Comparison of ENCODE assay signal across 28 cellular contexts in the genomic region with DNA sequence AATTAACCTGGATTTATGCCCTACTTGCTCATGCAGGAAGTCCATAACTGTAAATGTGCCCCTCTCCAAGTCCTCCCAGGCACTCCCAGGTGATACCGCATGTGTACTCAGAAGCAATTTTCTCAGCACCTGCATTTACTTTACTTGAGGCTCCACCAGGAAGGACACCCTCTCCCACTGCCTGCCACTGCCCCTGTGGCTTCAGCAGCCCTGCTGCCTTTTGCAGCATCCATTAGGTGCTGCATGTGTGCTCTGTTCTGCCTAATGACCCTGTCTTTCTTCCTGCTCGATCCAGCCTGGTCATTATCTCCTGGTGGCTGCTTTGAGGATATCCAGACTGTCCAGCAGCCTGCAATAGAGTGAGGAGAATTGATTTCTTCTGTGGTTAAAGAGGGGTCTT.
DNase-seq lines count a peak whose midpoint lies in the region; ATAC-seq and TF ChIP-seq lines count a peak whose summit lies in the region.
"Had no signal": no experiment of that assay in that cellular context is flagged by ENCODE, and none has a peak within 500 bp of the region (broad histone marks: within the 10 kb centered on the region; RNA-seq: fewer than 3 reads in every experiment).

No MANE protein-coding gene starts in this region.

- TF ChIP-seq CTCF in BE2C (IDR thresholded peaks at IDR 0.05; ENCODE audit: low read depth, low read length) (no peak), IMR-90 (conservative IDR thresholded peaks at IDR 0.05; ENCODE audit: low read depth, low read length) (no peak), osteoblast (IDR thresholded peaks at IDR 0.05; ENCODE audit: extremely low read depth, low read depth, low read length) (no peak)

- H4K91ac ChIP-seq in IMR-90 (ENCODE audit: insufficient read depth, low read depth, low read length) (no peak overlapping the region), mesenchymal stem cell (ENCODE audit: low read length) (no peak overlapping the region)

- H3K9me3 ChIP-seq in BE2C (no peaks in the 10 kb centered on the region), IMR-90 (ENCODE audit: control insufficient read depth, insufficient read depth, low read length) (no peaks in the 10 kb centered on the region), mesenchymal stem cell (ENCODE audit: control insufficient read depth, low read length) (no peaks in the 10 kb centered on the region), osteoblast (ENCODE audit: low read depth, low read length) (no peaks in the 10 kb centered on the region)
- H3K9me3 ChIP-seq: BLaER1, body of pancreas, Caco-2, pancreas, right atrium auricular region, SJSA1, spleen had no signal

- no peak overlapping the region for H2AK5ac ChIP-seq in IMR-90 (ENCODE audit: low read depth, low read length)
- no peak overlapping the region for H2AK5ac ChIP-seq in mesenchymal stem cell (ENCODE audit: low read length, severe bottlenecking)

- no peak overlapping the region for H4K8ac ChIP-seq in IMR-90 (ENCODE audit: low read depth in 2 of 2, low read length in 2 of 2)
- H4K8ac ChIP-seq in mesenchymal stem cell (ENCODE audit: low read length) = peak overlapping the region; percentile 66

- H4K20me1 ChIP-seq in IMR-90 (ENCODE audit: insufficient read depth, low read length) = no peaks in the 10 kb centered on the region
- no peaks in the 10 kb centered on the region for H4K20me1 ChIP-seq in osteoblast (ENCODE audit: insufficient read depth, low read length)
- H4K20me1 ChIP-seq: BLaER1 had no signal

- H3K56ac ChIP-seq in IMR-90 (ENCODE audit: extremely low read depth, insufficient read depth, low read length) = no peak overlapping the region

- no peaks in the 10 kb centered on the region for H3K79me2 ChIP-seq in osteoblast (ENCODE audit: insufficient read depth, low read length)

- ATAC-seq in IMR-90 (ENCODE audit: low read depth) (no peak), GM21786 (IDR thresholded peaks at IDR 0.05; ENCODE audit: unreplicated experiment) (no peak)
- ATAC-seq: activated CD8-positive, alpha-beta T cell treated with anti-CD3 and anti-CD28 coated beads, Interleukin-2, amount 10 ng/mL, durations not matched to agents 7 days and 5 days; body of pancreas; heart left ventricle; left lobe of liver; naive thymus-derived CD4-positive, alpha-beta T cell; pancreas; stimulated activated memory B cell treated with anti-CD40 and anti-IgM and Interleukin-4, amounts not matched to agents 10 μg/mL and 1 μg/mL and 100 μg/mL, for 72 hours had no signal

- H3K9ac ChIP-seq in IMR-90 (ENCODE audit: low read depth, low read length) = no peak overlapping the region
- no peak overlapping the region for H3K9ac ChIP-seq in mesenchymal stem cell (ENCODE audit: low read length)
- H3K9ac ChIP-seq: BLaER1, KMS-11 had no signal

- no CpG with 5 or more reads among the region's 2 CpGs for WGBS in IMR-90 (ENCODE audit: extremely low coverage in 2 of 2, insufficient read length in 1 of 2), 2 experiments
- WGBS in mesenchymal stem cell = 52% methylated on average over 2 of the region's 2 CpGs

- peak; percentile 51 for DNase-seq in BE2C
- DNase-seq in IMR-90 = no peak
- DNase-seq in NCI-H774 (lab: John Stamatoyannopoulos, UW) = peak; percentile 49
- DNase-seq in mesenchymal stem cell = no peak
- no peak for DNase-seq in osteoblast (ENCODE audit: insufficient read length, low spot score, missing footprints)
- no peak for DNase-seq in NCI-H2196 treated with DMSO at 0.1 percent for 48 hours (lab: John Stamatoyannopoulos, UW; ENCODE audit: unreplicated experiment)
- DNase-seq: ACHN; activated CD4-positive, alpha-beta T cell treated with anti-CD3 and anti-CD28 coated beads for 1 hour; activated CD8-positive, alpha-beta T cell treated with anti-CD3 and anti-CD28 coated beads, Interleukin-2, amount 10 ng/mL, durations not matched to agents 7 days and 5 days; activated gamma-delta T cell; body of pancreas; Caco-2; H7; heart left ventricle; mesendoderm; naive thymus-derived CD4-positive, alpha-beta T cell; NCI-H226; pancreas; spleen; stimulated activated CD4-positive, alpha-beta T cell treated with anti-CD3 and anti-CD28 coated beads, Interleukin-4, amount 100 ng/mL, for 1 hour had no signal

- no peak overlapping the region for H3K4me3 ChIP-seq in BE2C (ENCODE audit: low read depth, low read length)
- H3K4me3 ChIP-seq in IMR-90 (ENCODE audit: insufficient read depth, low read depth, low read length) = no peak overlapping the region
- no peak overlapping the region for H3K4me3 ChIP-seq in mesenchymal stem cell (ENCODE audit: insufficient read depth in 1 of 2, low read depth in 1 of 2, low read length in 2 of 2)
- H3K4me3 ChIP-seq in osteoblast (ENCODE audit: insufficient read depth, low read length) = no peak overlapping the region
- H3K4me3 ChIP-seq: BLaER1, body of pancreas, heart left ventricle, pancreas, right atrium auricular region, SJSA1, spleen had no signal

- H3K14ac ChIP-seq in IMR-90 (replicated peaks; ENCODE audit: low read depth, low read length) (no peak overlapping the region), mesenchymal stem cell (ENCODE audit: low read length in 2 of 2) (no peak overlapping the region)

- no peaks in the 10 kb centered on the region for H3K9me1 ChIP-seq in IMR-90 (ENCODE audit: insufficient read depth, low read length)

- H3K79me1 ChIP-seq in IMR-90 (ENCODE audit: low read depth in 1 of 2, low read length in 2 of 2) (no peaks in the 10 kb centered on the region), mesenchymal stem cell (replicated peaks; ENCODE audit: low read length, poor library complexity, severe bottlenecking) (no peaks in the 10 kb centered on the region)

- POLR2A ChIA-PET in IMR-90 (lab: Charles Lee; ENCODE audit: unreplicated experiment) = no interaction called here

- intact Hi-C loops in IMR-90 (cut with micrococcal nuclease) = loop anchor here (5.0 kb wide), 1 partner anchor 412 kb away; no protein-coding TSS in a partner anchor

- TF ChIP-seq RAD21 in IMR-90 (IDR thresholded peaks at IDR 0.05; ENCODE audit: low read length) = no peak

- no peak overlapping the region for H3K4ac ChIP-seq in IMR-90 (ENCODE audit: low read depth, low read length)
- H3K4ac ChIP-seq in mesenchymal stem cell (ENCODE audit: low read depth in 1 of 2, low read length in 2 of 2) = no peak overlapping the region

- dilution Hi-C loops in IMR-90 (cut with HindIII; ENCODE audit: low sequenced_read_pairs, unreplicated experiment) = no loop called here

- H3K27ac ChIP-seq in IMR-90 (ENCODE audit: insufficient read depth, low read length) (no peak overlapping the region), mesenchymal stem cell (ENCODE audit: low read length, poor library complexity, severe bottlenecking) (no peak overlapping the region), osteoblast (ENCODE audit: low read depth, low read length) (no peak overlapping the region)
- H3K27ac ChIP-seq: BLaER1, body of pancreas, epithelial cell of prostate, heart left ventricle, KMS-11, pancreas, right atrium auricular region, SJSA1, spleen had no signal

- BruUV-seq in IMR-90 (replicated peaks; lab: Mats Ljungman, UMichigan) = no TSS peak

- H3K18ac ChIP-seq in IMR-90 (ENCODE audit: low read depth, low read length) (no peak overlapping the region), mesenchymal stem cell (ENCODE audit: low read depth in 1 of 2, low read length in 2 of 2) (peak overlapping the region; percentile 30 to 38)

- no peak for TF ChIP-seq POLR2A in IMR-90 (IDR thresholded peaks at IDR 0.05; ENCODE audit: low read depth, low read length)

- in situ Hi-C loops in IMR-90 (cut with MboI; ENCODE audit: low sequenced_read_pairs) = no loop called here

- H2AK9ac ChIP-seq in IMR-90 (replicated peaks; ENCODE audit: low read depth, low read length, poor library complexity) = peak overlapping the region; percentile 87

- H2BK5ac ChIP-seq in IMR-90 (ENCODE audit: low read depth, low read length, poor library complexity, severe bottlenecking) (no peak overlapping the region), mesenchymal stem cell (ENCODE audit: low read depth, low read length, poor library complexity, severe bottlenecking) (no peak overlapping the region)

- H3K23ac ChIP-seq in IMR-90 (ENCODE audit: low read depth, low read length) (no peak overlapping the region), mesenchymal stem cell (ENCODE audit: low read length in 2 of 2) (peak overlapping the region in 1 of 2 experiments; percentile 23)

- H2BK15ac ChIP-seq in IMR-90 (ENCODE audit: low read depth, low read length) (no peak overlapping the region), mesenchymal stem cell (ENCODE audit: low read depth, poor library complexity, severe bottlenecking) (no peak overlapping the region)

- CTCF ChIA-PET in IMR-90 (lab: Yijun Ruan, JAX) = no interaction called here

- H3K36me3 ChIP-seq in BE2C (no peaks in the 10 kb centered on the region), IMR-90 (ENCODE audit: control insufficient read depth, insufficient read depth, low read length) (no peaks in the 10 kb centered on the region), mesenchymal stem cell (ENCODE audit: control insufficient read depth in 1 of 2, insufficient read depth in 2 of 2, low read depth in 1 of 2, low read length in 2 of 2) (no peaks in the 10 kb centered on the region), osteoblast (ENCODE audit: insufficient read depth, low read length) (no peaks in the 10 kb centered on the region)
- H3K36me3 ChIP-seq: BLaER1, heart left ventricle, pancreas, right atrium auricular region, SJSA1, spleen had no signal

- H2BK120ac ChIP-seq in IMR-90 (ENCODE audit: low read depth, low read length) = no peak overlapping the region
- no peak overlapping the region for H2BK120ac ChIP-seq in mesenchymal stem cell (ENCODE audit: low read depth, low read length)

- no peak overlapping the region for H4K5ac ChIP-seq in IMR-90 (ENCODE audit: low read depth, low read length)

- H2AFZ ChIP-seq in IMR-90 (replicated peaks; ENCODE audit: low read length, poor library complexity) = no peak overlapping the region
- H2AFZ ChIP-seq in mesenchymal stem cell (ENCODE audit: low read depth, low read length) = no peak overlapping the region
- H2AFZ ChIP-seq in osteoblast (ENCODE audit: low read length) = no peak overlapping the region

- peaks cover 23% of the 10 kb centered on the region for H3K4me1 ChIP-seq in BE2C
- no peaks in the 10 kb centered on the region for H3K4me1 ChIP-seq in IMR-90 (ENCODE audit: control insufficient read depth, insufficient read depth, low read length)
- no peaks in the 10 kb centered on the region for H3K4me1 ChIP-seq in mesenchymal stem cell (ENCODE audit: control insufficient read depth, insufficient read depth, low read depth, low read length)
- no peaks in the 10 kb centered on the region for H3K4me1 ChIP-seq in osteoblast (ENCODE audit: insufficient read depth, low read length)
- H3K4me1 ChIP-seq: BLaER1, Caco-2, SJSA1 had no signal

- H3K4me2 ChIP-seq in IMR-90 (ENCODE audit: low read depth, low read length) (no peak overlapping the region), mesenchymal stem cell (ENCODE audit: low read length, poor library complexity, severe bottlenecking) (no peak overlapping the region), osteoblast (ENCODE audit: insufficient read depth, low read length) (no peak overlapping the region)
- H3K4me2 ChIP-seq: BLaER1, KMS-11 had no signal

- H2BK12ac ChIP-seq in mesenchymal stem cell (ENCODE audit: low read length in 2 of 2) = no peak overlapping the region

- H2BK20ac ChIP-seq in IMR-90 (ENCODE audit: low read depth, low read length) = no peak overlapping the region

- H3K27me3 ChIP-seq in BE2C = no peaks in the 10 kb centered on the region
- H3K27me3 ChIP-seq in IMR-90 (ENCODE audit: control insufficient read depth, insufficient read depth, low read length) = no peaks in the 10 kb centered on the region; the same call in 1 of the 2 replicates
- no peaks in the 10 kb centered on the region for H3K27me3 ChIP-seq in mesenchymal stem cell (ENCODE audit: control insufficient read depth in 1 of 2, insufficient read depth in 1 of 2, low read length in 2 of 2)
- H3K27me3 ChIP-seq in osteoblast (ENCODE audit: insufficient read depth, low read length) = no peaks in the 10 kb centered on the region
- H3K27me3 ChIP-seq: BLaER1, body of pancreas, pancreas, right atrium auricular region, SJSA1, spleen had no signal

Comparison
In these comparisons a context has a peak if more than half of its experiments do, and no peak if none do; other contexts are left out.
1. DNase-seq: peak in BE2C (single experiment) and NCI-H774 (single experiment); none in IMR-90 (single experiment), mesenchymal stem cell (single experiment), osteoblast (single experiment) and NCI-H2196 treated with DMSO at 0.1 percent for 48 hours (single experiment).